Comparison of ENCODE assay signal across 8 cellular contexts in genomic region chr9:132333556-132333955, GRCh38.
"Had no signal": no experiment of that assay in that cellular context is flagged by ENCODE, and none has a peak within 500 bp of the region (broad histone marks: within the 10 kb centered on the region; RNA-seq: fewer than 3 reads in every experiment).

No MANE protein-coding gene starts in this region.

- H3K4me3 ChIP-seq: GM23248, HAP-1, K562 had no signal

- H2AFZ ChIP-seq: GM23248 had no signal

- ATAC-seq: HCT116, K562 had no signal

- DNase-seq: GM23248, GOT3, H7, HFFc6, IMR-90 had no signal

- H3K4me1 ChIP-seq: HAP-1 had no signal

- H3K9ac ChIP-seq: GM23248 had no signal

- H3K9me3 ChIP-seq: HAP-1 had no signal

- H3K27ac ChIP-seq: GM23248 had no signal
